ENCODE assay signal across 8 cellular contexts in genomic region chr6:113854531-113855499, GRCh38. TPM values are rescaled to one million over a fixed set of nuclear protein-coding genes. Genes with fewer than 3 reads are reported as not detected.
A peak's percentile ranks its signal among the peaks of the same experiment; 100 is the strongest.
DNase-seq lines count a peak whose midpoint lies in the region; TF ChIP-seq lines count a peak whose summit lies in the region.

No MANE protein-coding gene starts in this region.

- no peak overlapping the region for H3K4me3 Mint-ChIP-seq in endodermal cell

- no peaks in the 10 kb centered on the region for H3K36me3 ChIP-seq in endodermal cell (ENCODE audit: control insufficient read depth, insufficient read depth, low read length)

- peak overlapping the region; percentile 99 for H3K9ac ChIP-seq in endodermal cell (ENCODE audit: extremely low read depth, low read length, poor library complexity, severe bottlenecking)

- H3K27me3 Mint-ChIP-seq in endodermal cell (ENCODE audit: insufficient read depth): peaks cover 43% of the 10 kb centered on the region

- H3K4me1 Mint-ChIP-seq in endodermal cell: no peaks in the 10 kb centered on the region

- H3K27me3 ChIP-seq in AG04450 (ENCODE audit: control insufficient read depth, insufficient read depth, low read length) (no peaks in the 10 kb centered on the region), endodermal cell (ENCODE audit: control insufficient read depth, insufficient read depth, low read length, poor library complexity, severe bottlenecking) (peaks cover 49% of the 10 kb centered on the region)

- H3K27ac Mint-ChIP-seq in endodermal cell: peak overlapping the region; percentile 9

- no peaks in the 10 kb centered on the region for H3K36me3 Mint-ChIP-seq in endodermal cell (ENCODE audit: low read depth)

- H3K9me3 Mint-ChIP-seq in endodermal cell: no peaks in the 10 kb centered on the region

- CTCF ChIA-PET in AG04450 (lab: Charles Lee): interaction anchor here (0.6 to 1.0 kb wide), 8 partner anchors 14 to 1350 kb away, joined by 3 to 5 read pairs (median 4); no protein-coding TSS in a partner anchor

- H3K4me3 ChIP-seq in AG04450 (ENCODE audit: low read depth, low read length) (peak overlapping the region; percentile 99), endodermal cell (ENCODE audit: low read length) (peak overlapping the region; percentile 99), lower leg skin (ENCODE audit: low read depth, poor library complexity, severe bottlenecking) (peak overlapping the region; percentile 56)

- peaks cover 3% of the 10 kb centered on the region; the same call in 1 of the 2 replicates for H3K9me3 ChIP-seq in AG04450 (ENCODE audit: control insufficient read depth, insufficient read depth, low read length)
- no peaks in the 10 kb centered on the region for H3K9me3 ChIP-seq in endodermal cell (ENCODE audit: control insufficient read depth, low read length)

- H3K4me1 ChIP-seq in endodermal cell (ENCODE audit: control insufficient read depth, insufficient read depth, low read length): no peaks in the 10 kb centered on the region

- DNase-seq in AG04450 (ENCODE audit: low read depth, low spot score) (peak; percentile 63), NCI-H1048 (lab: John Stamatoyannopoulos, UW) (peak; percentile 71), SK-N-DZ (ENCODE audit: low spot score) (peak; percentile 98), endodermal cell (peak; percentile 92), lower leg skin (ENCODE audit: low spot score in 2 of 2) (peak; percentile 64 to 93), superior temporal gyrus (ENCODE audit: extremely low spot score) (peak; percentile 66), activated gamma-delta T cell (lab: John Stamatoyannopoulos, UW) (no peak)

- no peak for TF ChIP-seq POLR2A in lower leg skin (IDR thresholded peaks at IDR 0.05)

- intact Hi-C loops in lower leg skin (cut with DNase I; ENCODE audit: low total_unique reads): loop anchor here (10.0 kb wide), 1 partner anchor 220 kb away; no protein-coding TSS in a partner anchor

- POLR2A ChIA-PET in AG04450 (lab: Yijun Ruan, JAX): interaction anchor here (0.5 to 1.0 kb wide), 9 partner anchors 76 to 984 kb away, joined by 3 to 8 read pairs (median 3); no protein-coding TSS in a partner anchor

- TF ChIP-seq CTCF in AG04450 (IDR thresholded peaks at IDR 0.05; ENCODE audit: low read depth, low read length) (no peak), GM12874 (IDR thresholded peaks at IDR 0.05; ENCODE audit: insufficient read depth, low read depth, low read length) (0 out of 2 replicates have a peak, but pooled peaks have one; percentile 4), endodermal cell (conservative IDR thresholded peaks at IDR 0.05) (peak; percentile 53), lower leg skin (IDR thresholded peaks at IDR 0.05) (no peak)

- 2 to 5% methylated on average over 11 to 53 of the region's 56 CpGs for WGBS in endodermal cell (ENCODE audit: insufficient coverage in 1 of 2, insufficient read length in 1 of 2), 2 experiments
- WGBS in lower leg skin, 2 donors: 2% methylated on average over 42 to 49 of the region's 56 CpGs

- H3K27ac ChIP-seq in AG04450 (ENCODE audit: low read depth, low read length): peak overlapping the region; percentile 78
- peak overlapping the region; percentile 99 for H3K27ac ChIP-seq in endodermal cell (ENCODE audit: low read depth, low read length)

RNA-seq across cellular contexts. Expression of gene MARCKS, which starts 2.3 kb away (rescaled TPM):
- polyA plus RNA-seq in AG04450 (2011; rRNA removed): 81.3 and 127 TPM in 2 replicates
- polyA minus RNA-seq in AG04450 (2011; rRNA and poly(A)+ RNA removed): 29.2 and 56.8 TPM in 2 replicates
- polyA plus RNA-seq in SK-N-DZ (2014; cell fraction: cytosol; rRNA removed): 152 and 168 TPM in 2 replicates
- 82.5 and 86.7 TPM in 2 replicates for polyA plus RNA-seq in SK-N-DZ (2014; cell fraction: nucleus; rRNA removed)
- total RNA-seq in endodermal cell: 10 to 100 TPM; 77.2 to 83.8 TPM
- polyA plus RNA-seq in endodermal cell (2013, experiment 1 of 2): 280 TPM
- 268 TPM for polyA plus RNA-seq in endodermal cell (2013, experiment 2 of 2)
- 100 to 1,000 TPM in 1 of 4 donors, 10 to 100 TPM in 3; 48.6 to 130 (median 66.2) TPM for total RNA-seq in lower leg skin

Comparison
In these comparisons a context has a peak if more than half of its experiments do, and no peak if none do; other contexts are left out.
1. CTCF ChIP-seq: peak in GM12874 (single experiment) and endodermal cell (single experiment); none in AG04450 (single experiment) and lower leg skin (0 of 3).
2. Peak in every context shown above with its lines, with median percentiles within 50 percentile points of each other: H3K4me3 ChIP-seq.